Comparison of ENCODE assay signal across 1 cellular context in genomic region chr16:56356276-56357241, GRCh38.
TF ChIP-seq lines count a peak whose summit lies in the region.

No MANE protein-coding gene starts in this region.

TF ChIP-seq in K562, 482 proteins besides CTCF, POLR2A, EP300 and RAD21 (continued from another document and continues in another):
- TF ChIP-seq RBBP5 (IDR thresholded peaks at IDR 0.05; ENCODE audit: borderline replicate concordance, insufficient read depth, low read length, poor library complexity, severe bottlenecking): peak; percentile 61
- TF ChIP-seq NBN (IDR thresholded peaks at IDR 0.05; ENCODE audit: low read depth): peak; percentile 25; the same call in 1 of the 2 replicates
- no peak for TF ChIP-seq HOXB6 (CRISPR knock-in tag; IDR thresholded peaks at IDR 0.05; ENCODE audit: borderline replicate concordance)
- TF ChIP-seq TEAD2 (tag; IDR thresholded peaks at IDR 0.05): no peak
- no peak for TF ChIP-seq ZBED1 (IDR thresholded peaks at IDR 0.05)
- TF ChIP-seq KAT8 (IDR thresholded peaks at IDR 0.05; ENCODE audit: low read depth): no peak
- no peak for TF ChIP-seq SOX6 (IDR thresholded peaks at IDR 0.05)
- no peak for TF ChIP-seq FOXP1 (CRISPR knock-in tag; IDR thresholded peaks at IDR 0.05)
- no peak for TF ChIP-seq GTF2B (IDR thresholded peaks at IDR 0.05; ENCODE audit: extremely low read depth, insufficient read length)
- no peak for TF ChIP-seq DIDO1 (tag; IDR thresholded peaks at IDR 0.05; ENCODE audit: low read depth)
- TF ChIP-seq GTF2E2 (tag; IDR thresholded peaks at IDR 0.05): no peak
- TF ChIP-seq BRD9 (IDR thresholded peaks at IDR 0.05; ENCODE audit: low read depth, partially characterized antibody): no peak
- TF ChIP-seq PHF8 (IDR thresholded peaks at IDR 0.05; ENCODE audit: borderline replicate concordance, low read length): peak; percentile 29; the same call in 1 of the 2 replicates
- TF ChIP-seq RNF219 (CRISPR knock-in tag; IDR thresholded peaks at IDR 0.05): no peak
- 0 out of 2 replicates have a peak, but pooled peaks have one; percentile 22 for TF ChIP-seq E2F4 (CRISPR knock-in tag; IDR thresholded peaks at IDR 0.05; ENCODE audit: low read depth)
- TF ChIP-seq PTRF (tag; IDR thresholded peaks at IDR 0.05): no peak
- TF ChIP-seq GABPB2 (CRISPR knock-in tag; conservative IDR thresholded peaks at IDR 0.05): no peak
- TF ChIP-seq RHOXF2B (CRISPR knock-in tag; conservative IDR thresholded peaks at IDR 0.05): no peak
- no peak for TF ChIP-seq CBX1 (IDR thresholded peaks at IDR 0.05; ENCODE audit: low read depth)
- no peak for TF ChIP-seq MEF2A (IDR thresholded peaks at IDR 0.05; ENCODE audit: control insufficient read depth, low read depth, low read length)
- TF ChIP-seq ZNF140 (CRISPR knock-in tag; IDR thresholded peaks at IDR 0.05): no peak
- no peak for TF ChIP-seq KDM4B (IDR thresholded peaks at IDR 0.05; ENCODE audit: borderline replicate concordance in 2 of 2, low read depth in 1 of 2)
- no peak for TF ChIP-seq POLR2H (tag; IDR thresholded peaks at IDR 0.05; ENCODE audit: low read depth)
- TF ChIP-seq SNIP1 (IDR thresholded peaks at IDR 0.05; ENCODE audit: low read depth): no peak
- peak; percentile 15; the same call in 1 of the 2 replicates for TF ChIP-seq PTTG1 (tag; IDR thresholded peaks at IDR 0.05; ENCODE audit: low read depth)
- no peak for TF ChIP-seq ID3 (CRISPR knock-in tag; IDR thresholded peaks at IDR 0.05)
- no peak for TF ChIP-seq ID3 (tag; IDR thresholded peaks at IDR 0.05)
- peak; percentile 54 for TF ChIP-seq CREM (IDR thresholded peaks at IDR 0.05; ENCODE audit: low read depth)
- TF ChIP-seq ZNF184 (CRISPR knock-in tag; IDR thresholded peaks at IDR 0.05): no peak
- 0 out of 2 replicates have a peak, but pooled peaks have one; percentile 36 for TF ChIP-seq E2F1 (CRISPR knock-in tag; IDR thresholded peaks at IDR 0.05)
- no peak for TF ChIP-seq CUX1 (CRISPR knock-in tag; IDR thresholded peaks at IDR 0.05)
- TF ChIP-seq LCOR (CRISPR knock-in tag; IDR thresholded peaks at IDR 0.05): peak; percentile 78; the same call in 1 of the 2 replicates
- no peak for TF ChIP-seq ELF1 (tag; IDR thresholded peaks at IDR 0.05)
- TF ChIP-seq ZNF695 (CRISPR knock-in tag; IDR thresholded peaks at IDR 0.05): no peak
- TF ChIP-seq ZNF197 (CRISPR knock-in tag; IDR thresholded peaks at IDR 0.05; ENCODE audit: low read depth): no peak
- TF ChIP-seq MCM2 (IDR thresholded peaks at IDR 0.05; ENCODE audit: low read depth): no peak
- 0 out of 4 replicates have a peak, but pooled peaks of 1 of the 2 experiments have one; percentile 76 for TF ChIP-seq UBTF (IDR thresholded peaks at IDR 0.05; ENCODE audit: borderline replicate concordance in 1 of 2, low read depth in 2 of 2, low read length in 2 of 2)
- TF ChIP-seq ESRRA (IDR thresholded peaks at IDR 0.05; ENCODE audit: borderline replicate concordance, low read depth): peak; percentile 34; the same call in 1 of the 2 replicates
- TF ChIP-seq ZNF395 (CRISPR knock-in tag; IDR thresholded peaks at IDR 0.05): no peak
- peak; percentile 54 for TF ChIP-seq POLR2G (IDR thresholded peaks at IDR 0.05; ENCODE audit: low read depth, low read length)
- TF ChIP-seq NR2F6 (CRISPR knock-in tag; IDR thresholded peaks at IDR 0.05): no peak
- no peak for TF ChIP-seq ZNF41 (CRISPR knock-in tag; conservative IDR thresholded peaks at IDR 0.05)
- TF ChIP-seq MECOM (CRISPR knock-in tag; IDR thresholded peaks at IDR 0.05): no peak
- TF ChIP-seq ZNF12 (CRISPR knock-in tag; IDR thresholded peaks at IDR 0.05): no peak
- no peak for TF ChIP-seq ZNF174 (CRISPR knock-in tag; IDR thresholded peaks at IDR 0.05)
- TF ChIP-seq IRF1 (CRISPR knock-in tag; IDR thresholded peaks at IDR 0.05; ENCODE audit: borderline replicate concordance): no peak
- TF ChIP-seq HMGN3 (IDR thresholded peaks at IDR 0.05; ENCODE audit: borderline replicate concordance, extremely low read depth, insufficient read length, low read depth, low read length): peak; percentile 77
- TF ChIP-seq ZNF780A (CRISPR knock-in tag; IDR thresholded peaks at IDR 0.05): no peak
- no peak for TF ChIP-seq STAT5B (CRISPR knock-in tag; IDR thresholded peaks at IDR 0.05)
- TF ChIP-seq HLTF (IDR thresholded peaks at IDR 0.05): no peak
- TF ChIP-seq GABPB1 (CRISPR knock-in tag; IDR thresholded peaks at IDR 0.05): peak; percentile 39; the same call in 1 of the 2 replicates
- TF ChIP-seq MXD1 (CRISPR knock-in tag; IDR thresholded peaks at IDR 0.05; ENCODE audit: borderline replicate concordance, poor library complexity, severe bottlenecking): no peak
- TF ChIP-seq GABPA (tag; conservative IDR thresholded peaks at IDR 0.05; ENCODE audit: low read depth): peak; percentile 31; the same call in 1 of the 2 replicates
